ENCODE assay signal across 27 cellular contexts in the genomic region with DNA sequence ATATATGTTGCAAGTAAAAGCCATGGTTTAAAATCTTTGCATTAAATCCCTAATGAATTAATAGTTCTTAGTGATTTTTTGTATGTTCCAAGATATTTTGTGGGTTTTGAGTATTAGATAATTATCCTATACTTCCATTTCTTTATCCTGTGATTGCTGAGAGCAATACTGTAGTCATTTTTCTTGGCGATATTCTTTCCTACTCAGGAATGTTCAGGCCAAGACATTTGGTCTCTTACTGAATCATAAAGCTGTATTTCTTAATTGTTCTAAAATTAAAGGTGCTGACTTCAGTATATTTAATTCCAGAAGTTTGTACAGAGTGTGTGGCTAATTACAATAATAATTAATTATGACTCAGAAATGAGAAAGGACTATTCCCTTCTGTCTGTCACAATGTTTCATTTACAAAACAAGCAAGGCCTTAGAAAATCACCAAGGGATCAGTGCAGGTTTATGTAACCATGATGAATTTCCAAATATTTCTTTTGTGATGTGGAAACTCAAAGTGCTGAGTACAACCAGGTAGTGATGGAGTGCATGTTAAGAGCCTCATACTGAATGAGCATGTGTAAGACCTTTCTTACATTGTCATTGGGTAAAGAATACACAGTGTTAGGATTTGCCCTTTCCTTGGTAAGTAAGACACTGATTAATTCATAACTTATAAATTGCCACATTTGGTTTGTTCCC.
DNase-seq lines count a peak whose midpoint lies in the region; FAIRE-seq and TF ChIP-seq lines count a peak whose summit lies in the region.
"Had no signal": no experiment of that assay in that cellular context is flagged by ENCODE, and none has a peak within 500 bp of the region (broad histone marks: within the 10 kb centered on the region; RNA-seq: fewer than 3 reads in every experiment).

No MANE protein-coding gene starts in this region.

- CTCF ChIA-PET in endothelial cell of umbilical vein (lab: Charles Lee): interaction anchor here (1.1 kb wide), 1 partner anchor 207 kb away, joined by 3 read pairs; no protein-coding TSS in a partner anchor

- H3K9me1 ChIP-seq in endothelial cell of umbilical vein (replicated peaks; ENCODE audit: control insufficient read depth, extremely low read depth, insufficient read depth, low read length): no peaks in the 10 kb centered on the region

- H3K27ac ChIP-seq in ACC112 (ENCODE audit: low read depth, low read length) (peak overlapping the region; percentile 58), endothelial cell of umbilical vein (ENCODE audit: insufficient read depth, low read depth, low read length) (no peak overlapping the region)
- H3K27ac ChIP-seq: KMS-11, left ventricle myocardium inferior, right lobe of liver, stomach, tibial artery, vagina had no signal

- no peak for TF ChIP-seq POLR2A in endothelial cell of umbilical vein (IDR thresholded peaks at IDR 0.05; ENCODE audit: low read depth, low read length)

- H3K9me3 ChIP-seq in endothelial cell of umbilical vein (replicated peaks; ENCODE audit: control insufficient read depth, insufficient read depth, low read length): no peaks in the 10 kb centered on the region
- H3K9me3 ChIP-seq: right lobe of liver, stomach, tibial artery, vagina had no signal

- intact Hi-C loops in endothelial cell of umbilical vein (cut with micrococcal nuclease): no loop called here

- no TSS peak for BruUV-seq in endothelial cell of umbilical vein (replicated peaks; lab: Mats Ljungman, UMichigan)

- H3K27me3 ChIP-seq in ACC112 (ENCODE audit: insufficient read depth, low read length) (no peaks in the 10 kb centered on the region), endothelial cell of umbilical vein (ENCODE audit: control insufficient read depth in 2 of 2, insufficient read depth in 2 of 2, low read length in 2 of 2) (no peaks in the 10 kb centered on the region)
- H3K27me3 ChIP-seq: right lobe of liver, stomach, tibial artery, vagina had no signal

- DNase-seq in NCI-H226: peak; percentile 42
- no peak for DNase-seq in endothelial cell of umbilical vein (ENCODE audit: low read depth, low spot score)
- DNase-seq in kidney tubule cell (ENCODE audit: low spot score): peak; percentile 20
- DNase-seq in COLO829 (ENCODE audit: low spot score): no peak
- no peak for DNase-seq in NCI-H2081 (lab: John Stamatoyannopoulos, UW)
- no peak for DNase-seq in G401 (ENCODE audit: low spot score)
- DNase-seq in LoVo (ENCODE audit: low spot score): no peak
- DNase-seq: activated CD8-positive, alpha-beta T cell treated with anti-CD3 and anti-CD28 coated beads, Interleukin-2, amount 10 ng/mL, durations not matched to agents 7 days and 5 days; activated naive CD4-positive, alpha-beta T cell treated with anti-CD3 and anti-CD28 coated beads, Interleukin-2, amount 50 U/mL, for 16 hours; amygdala; caudate nucleus; CD4-positive, alpha-beta T cell; endodermal cell; H7; immature natural killer cell; left ventricle myocardium inferior; NCI-H2029 treated with DMSO at 0.1 percent for 48 hours; NCI-H2227 treated with DMSO at 0.1 percent for 48 hours; right lobe of liver; stimulated activated CD4-positive, alpha-beta T cell treated with anti-CD3 and anti-CD28 coated beads, Interleukin-4, amount 100 ng/mL, for 1 hour; stomach; T-helper 2 cell; tibial artery had no signal

- H3K4me1 ChIP-seq in ACC112 (ENCODE audit: control insufficient read depth, insufficient read depth, low read length, unreplicated experiment) (peaks cover 26% of the 10 kb centered on the region), endothelial cell of umbilical vein (ENCODE audit: control insufficient read depth, extremely low read depth, insufficient read depth, low read length) (peaks cover 10% of the 10 kb centered on the region)
- H3K4me1 ChIP-seq: left ventricle myocardium inferior, right lobe of liver, stomach, tibial artery, vagina had no signal

- in situ Hi-C loops in G401 (cut with HindIII; ENCODE audit: low sequenced_read_pairs): no loop called here

- no peak overlapping the region for H3K4me3 ChIP-seq in ACC112 (ENCODE audit: low read depth, low read length)
- no peak overlapping the region for H3K4me3 ChIP-seq in endothelial cell of umbilical vein (replicated peaks in 1 of 3; ENCODE audit: insufficient read depth in 1 of 3, low read depth in 1 of 3, low read length in 3 of 3)
- H3K4me3 ChIP-seq: left ventricle myocardium inferior, right lobe of liver, stomach, tibial artery, vagina had no signal

- no peaks in the 10 kb centered on the region for H4K20me1 ChIP-seq in endothelial cell of umbilical vein (replicated peaks; ENCODE audit: control insufficient read depth, extremely low read depth, insufficient read depth, low read length)

- H2AFZ ChIP-seq in ACC112 (ENCODE audit: low read length, unreplicated experiment) (peak overlapping the region; percentile 45), endothelial cell of umbilical vein (ENCODE audit: low read depth, low read length) (no peak overlapping the region)

- FAIRE-seq in endothelial cell of umbilical vein (lab: Jason Lieb, UNC): no peak
- FAIRE-seq: GM19239 had no signal

- peak overlapping the region; percentile 36 for H3K4me2 ChIP-seq in endothelial cell of umbilical vein (ENCODE audit: insufficient read depth, low read length)
- H3K4me2 ChIP-seq: KMS-11 had no signal

- no peak for TF ChIP-seq CTCF in endothelial cell of umbilical vein (IDR thresholded peaks at IDR 0.05; ENCODE audit: extremely low read depth in 1 of 2, insufficient read depth in 1 of 2, low read depth in 1 of 2, low read length in 2 of 2)

- POLR2A ChIA-PET in endothelial cell of umbilical vein (lab: Charles Lee): no interaction called here

- H3K36me3 ChIP-seq in ACC112 (ENCODE audit: insufficient read depth, low read length): no peaks in the 10 kb centered on the region
- no peaks in the 10 kb centered on the region for H3K36me3 ChIP-seq in endothelial cell of umbilical vein (ENCODE audit: control insufficient read depth in 2 of 2, extremely low read depth in 1 of 2, insufficient read depth in 2 of 2, low read length in 2 of 2)
- H3K36me3 ChIP-seq: left ventricle myocardium inferior, right lobe of liver, stomach, tibial artery, vagina had no signal

- H3K79me2 ChIP-seq in ACC112 (ENCODE audit: control insufficient read depth, insufficient read depth, low read length, unreplicated experiment) (no peaks in the 10 kb centered on the region), endothelial cell of umbilical vein (ENCODE audit: control insufficient read depth, insufficient read depth, low read length) (no peaks in the 10 kb centered on the region)

- dilution Hi-C loops in endothelial cell of umbilical vein (cut with MboI; ENCODE audit: extremely low pct_ligation_motif_present, low sequenced_read_pairs): no loop called here

- no peak overlapping the region for H3K9ac ChIP-seq in endothelial cell of umbilical vein (replicated peaks; ENCODE audit: extremely low read depth, insufficient read depth, low read length)
- H3K9ac ChIP-seq: KMS-11 had no signal

TF ChIP-seq in endothelial cell of umbilical vein, 7 proteins besides CTCF, POLR2A, EP300 and RAD21:
- TF ChIP-seq, protein P1, sequence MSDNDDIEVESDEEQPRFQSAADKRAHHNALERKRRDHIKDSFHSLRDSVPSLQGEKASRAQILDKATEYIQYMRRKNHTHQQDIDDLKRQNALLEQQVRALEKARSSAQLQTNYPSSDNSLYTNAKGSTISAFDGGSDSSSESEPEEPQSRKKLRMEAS (IDR thresholded peaks at IDR 0.05; ENCODE audit: insufficient read depth, insufficient read length): no peak
- TF ChIP-seq EZH2 (IDR thresholded peaks at IDR 0.05; ENCODE audit: borderline replicate concordance, low read depth, low read length, severe bottlenecking) (no peak), MYC (IDR thresholded peaks at IDR 0.05; ENCODE audit: low read depth, low read length) (no peak), JUN (IDR thresholded peaks at IDR 0.05; ENCODE audit: borderline replicate concordance, insufficient read depth, insufficient read length, low read depth) (no peak), FOS (IDR thresholded peaks at IDR 0.05; ENCODE audit: borderline replicate concordance, insufficient read depth, low read length) (no peak), GATA2 (IDR thresholded peaks at IDR 0.05; ENCODE audit: insufficient read depth, insufficient read length, low read depth, low read length) (no peak), POLR2AphosphoS5 (IDR thresholded peaks at IDR 0.05; ENCODE audit: insufficient read depth, low read depth, low read length) (no peak)

Comparison
In these comparisons a context has a peak if more than half of its experiments do, and no peak if none do; other contexts are left out.
1. DNase-seq: peak in NCI-H226 (single experiment) and kidney tubule cell (single experiment); none in endothelial cell of umbilical vein (single experiment), COLO829 (single experiment), NCI-H2081 (0 of 2), G401 (single experiment) and LoVo (single experiment).